Comparison of ENCODE assay signal across 15 cellular contexts in the genomic region with DNA sequence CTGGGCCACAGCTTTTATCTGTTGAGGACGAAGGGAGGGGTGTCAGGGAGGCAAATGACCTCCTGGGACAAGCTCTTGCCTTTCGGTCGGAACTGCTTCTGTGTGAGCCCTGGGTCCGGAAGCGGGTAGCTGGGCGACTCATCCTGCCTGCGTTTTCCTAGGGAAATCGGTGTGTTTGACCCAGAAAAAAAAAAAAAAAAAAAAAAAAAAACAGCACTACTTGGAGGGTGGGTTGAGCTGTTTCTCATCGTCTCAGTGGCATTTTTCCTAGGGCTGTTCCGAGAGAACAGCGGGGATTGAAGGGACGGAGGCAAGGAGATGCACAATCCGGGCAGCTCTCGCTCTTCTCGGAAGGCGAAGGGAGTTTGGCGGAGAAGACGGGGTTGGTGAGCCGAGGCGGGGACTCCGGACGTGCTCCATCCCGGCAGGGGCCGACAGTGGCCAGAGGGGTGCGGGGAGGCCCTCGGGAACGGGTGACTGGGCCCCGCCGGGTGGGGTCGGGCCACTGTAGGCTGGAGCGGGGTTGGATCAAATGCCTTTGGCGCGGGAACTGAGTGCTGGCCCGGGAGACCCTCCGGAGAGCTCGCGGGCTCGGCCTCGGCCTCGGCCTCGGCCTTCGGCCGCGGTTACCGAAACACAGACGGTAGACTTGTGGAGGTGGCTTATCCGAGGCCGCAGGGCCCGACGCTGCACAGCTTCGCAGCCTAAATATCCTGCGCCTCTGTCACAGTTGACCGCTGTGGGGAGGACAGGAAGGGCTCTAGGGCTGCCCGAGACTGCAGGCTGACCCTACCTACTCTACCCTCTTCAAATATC. TPM values are rescaled to one million over a fixed set of nuclear protein-coding genes. Genes with fewer than 3 reads are reported as not detected.
DNase-seq lines count a peak whose midpoint lies in the region; ATAC-seq lines count a peak whose summit lies in the region.
"Had no signal": no experiment of that assay in that cellular context is flagged by ENCODE, and none has a peak within 500 bp of the region (broad histone marks: within the 10 kb centered on the region; RNA-seq: fewer than 3 reads in every experiment).

No MANE protein-coding gene starts in this region.

- CTCF ChIA-PET in activated CD8-positive, alpha-beta memory T cell treated with anti-CD3 and anti-CD28 coated beads, Interleukin-2, amount 10 ng/mL, durations not matched to agents 7 days and 5 days (lab: Charles Lee), result interaction anchor here (0.9 to 1.7 kb wide), 2 partner anchors 246 to 446 kb away, joined by 4 to 5 read pairs; no protein-coding TSS in a partner anchor

- H3K27me3 ChIP-seq in iPS DF 6.9 (ENCODE audit: control insufficient read depth, insufficient read depth, low read length), result peaks cover 79% of the 10 kb centered on the region

- DNase-seq in activated CD8-positive, alpha-beta memory T cell treated with anti-CD3 and anti-CD28 coated beads, Interleukin-2, amount 10 ng/mL, durations not matched to agents 7 days and 5 days, result no peak
- DNase-seq in activated CD8-positive, alpha-beta memory T cell treated with anti-CD3 and anti-CD28 coated beads for 24 hours, result no peak
- DNase-seq in T-helper 17 cell, result no peak
- DNase-seq in iPS DF 6.9 (ENCODE audit: low read depth, low spot score), result no peak
- DNase-seq in sciatic nerve (ENCODE audit: low spot score), result no peak
- DNase-seq in NOMO-1 treated with dmso at 0.1 percent for 144 hours (lab: John Stamatoyannopoulos, UW; ENCODE audit: unreplicated experiment), result no peak
- DNase-seq: EL, NCI-H1092 had no signal

- H3K9me3 Mint-ChIP-seq in activated CD8-positive, alpha-beta memory T cell treated with anti-CD3 and anti-CD28 coated beads, Interleukin-2, amount 10 ng/mL, durations not matched to agents 7 days and 5 days (ENCODE audit: low read depth), result peaks cover 2% of the 10 kb centered on the region

- no CpG with 5 or more reads among the region's 54 CpGs for WGBS in iPS DF 6.9 (ENCODE audit: insufficient coverage, insufficient read length)

- H3K27ac ChIP-seq in iPS DF 6.9 (ENCODE audit: low read length), result no peak overlapping the region
- H3K27ac ChIP-seq: right atrium auricular region, tibial nerve had no signal

- ATAC-seq in activated CD8-positive, alpha-beta memory T cell treated with anti-CD3 and anti-CD28 coated beads, Interleukin-2, amount 10 ng/mL, durations not matched to agents 7 days and 5 days, result no peak
- ATAC-seq in T-helper 17 cell (no peak), sciatic nerve (peak; percentile 33), GM21423 (IDR thresholded peaks at IDR 0.05; ENCODE audit: unreplicated experiment) (no peak), GM21360 (IDR thresholded peaks at IDR 0.05; ENCODE audit: unreplicated experiment) (no peak)

- H3K4me3 Mint-ChIP-seq in activated CD8-positive, alpha-beta memory T cell treated with anti-CD3 and anti-CD28 coated beads, Interleukin-2, amount 10 ng/mL, durations not matched to agents 7 days and 5 days, result no peak overlapping the region
- H3K4me3 Mint-ChIP-seq in T-helper 17 cell, result peak overlapping the region; percentile 68

- no peaks in the 10 kb centered on the region for H3K36me3 ChIP-seq in iPS DF 6.9 (ENCODE audit: control insufficient read depth, insufficient read depth, low read length)
- H3K36me3 ChIP-seq: right atrium auricular region, tibial nerve had no signal

- peaks cover 16% of the 10 kb centered on the region for H3K36me3 Mint-ChIP-seq in activated CD8-positive, alpha-beta memory T cell treated with anti-CD3 and anti-CD28 coated beads, Interleukin-2, amount 10 ng/mL, durations not matched to agents 7 days and 5 days
- H3K36me3 Mint-ChIP-seq in T-helper 17 cell (ENCODE audit: low read depth), result peaks cover 14% of the 10 kb centered on the region

- H3K9me3 ChIP-seq in T-helper 17 cell (ENCODE audit: control insufficient read depth, low read length, poor library complexity, severe bottlenecking) (peaks cover 4% of the 10 kb centered on the region), iPS DF 6.9 (ENCODE audit: control insufficient read depth, insufficient read depth, low read length) (no peaks in the 10 kb centered on the region)

- H3K4me1 Mint-ChIP-seq in activated CD8-positive, alpha-beta memory T cell treated with anti-CD3 and anti-CD28 coated beads, Interleukin-2, amount 10 ng/mL, durations not matched to agents 7 days and 5 days, result peaks cover 24% of the 10 kb centered on the region
- peaks cover 30% of the 10 kb centered on the region for H3K4me1 Mint-ChIP-seq in T-helper 17 cell

- H3K27ac Mint-ChIP-seq in activated CD8-positive, alpha-beta memory T cell treated with anti-CD3 and anti-CD28 coated beads, Interleukin-2, amount 10 ng/mL, durations not matched to agents 7 days and 5 days, result peak overlapping the region; percentile 77
- peak overlapping the region; percentile 91 for H3K27ac Mint-ChIP-seq in T-helper 17 cell
- H3K27ac Mint-ChIP-seq: activated naive CD4-positive, alpha-beta T cell treated with anti-CD3 and anti-CD28 coated beads, Interleukin-2, amount 50 U/mL, for 24 hours had no signal

- H3K4me3 ChIP-seq in iPS DF 6.9 (ENCODE audit: low read length), result peak overlapping the region; percentile 2; the same call in 1 of the 2 replicates

- intact Hi-C loops in sciatic nerve (cut with DNase I), result loop anchor here (1.0 kb wide), 1 partner anchor 40 kb away; no protein-coding TSS in a partner anchor

- peaks cover 3% of the 10 kb centered on the region; the same call in 1 of the 2 replicates for H3K4me1 ChIP-seq in iPS DF 6.9 (ENCODE audit: control insufficient read depth, insufficient read depth, low read length)

- H3K27me3 Mint-ChIP-seq in activated CD8-positive, alpha-beta memory T cell treated with anti-CD3 and anti-CD28 coated beads, Interleukin-2, amount 10 ng/mL, durations not matched to agents 7 days and 5 days, result peaks cover 92% of the 10 kb centered on the region
- peaks cover 81% of the 10 kb centered on the region for H3K27me3 Mint-ChIP-seq in T-helper 17 cell

RNA-seq across cellular contexts. Expression of a gene that starts 2.4 kb away (rescaled TPM):
- not detected for total RNA-seq in activated CD8-positive, alpha-beta memory T cell treated with anti-CD3 and anti-CD28 coated beads, Interleukin-2, amount 10 ng/mL, durations not matched to agents 7 days and 5 days
- total RNA-seq in T-helper 17 cell, result not detected
- total RNA-seq in sciatic nerve, result not detected
- total RNA-seq: lung microvascular endothelial cell, NCI-H460, right atrium auricular region, tibial nerve had no signal
